ENCODE assay signal across 8 cellular contexts in genomic region chr11:17077240-17077519, GRCh38. TPM values are rescaled to one million over a fixed set of nuclear protein-coding genes. Genes with fewer than 3 reads are reported as not detected.
DNase-seq lines count a peak whose midpoint lies in the region; ATAC-seq and TF ChIP-seq lines count a peak whose summit lies in the region.

No MANE protein-coding gene starts in this region.

- no peaks in the 10 kb centered on the region for H3K9me2 ChIP-seq in hepatocyte (replicated peaks; ENCODE audit: insufficient read depth)

- peaks cover 9% of the 10 kb centered on the region for H4K20me1 ChIP-seq in hepatocyte (ENCODE audit: insufficient read depth, poor library complexity, severe bottlenecking)

- peak overlapping the region; percentile 93 for H3K4me3 Mint-ChIP-seq in activated naive CD4-positive, alpha-beta T cell treated with anti-CD3 and anti-CD28 coated beads for 36 hours
- peak overlapping the region; percentile 98 for H3K4me3 Mint-ChIP-seq in activated naive CD8-positive, alpha-beta T cell

- H3K27me3 Mint-ChIP-seq in activated naive CD4-positive, alpha-beta T cell treated with anti-CD3 and anti-CD28 coated beads for 36 hours (ENCODE audit: low read depth), result no peaks in the 10 kb centered on the region
- no peaks in the 10 kb centered on the region for H3K27me3 Mint-ChIP-seq in activated naive CD8-positive, alpha-beta T cell

- peaks cover 54% of the 10 kb centered on the region for H3K36me3 Mint-ChIP-seq in activated naive CD4-positive, alpha-beta T cell treated with anti-CD3 and anti-CD28 coated beads for 36 hours (ENCODE audit: low read depth)
- H3K36me3 Mint-ChIP-seq in activated naive CD8-positive, alpha-beta T cell, result peaks cover 25% of the 10 kb centered on the region

- H3K27ac ChIP-seq in hepatocyte, result peak overlapping the region; percentile 88

- CTCF ChIA-PET in activated naive CD4-positive, alpha-beta T cell treated with anti-CD3 and anti-CD28 coated beads for 36 hours (lab: Charles Lee), result interaction anchor here (0.6 to 2.4 kb wide), 2 partner anchors 198 to 257 kb away, joined by 6 to 7 read pairs; no protein-coding TSS in a partner anchor

- peaks cover 27% of the 10 kb centered on the region for H3K4me1 Mint-ChIP-seq in activated naive CD4-positive, alpha-beta T cell treated with anti-CD3 and anti-CD28 coated beads for 36 hours (ENCODE audit: low read depth)
- peaks cover 28% of the 10 kb centered on the region for H3K4me1 Mint-ChIP-seq in activated naive CD8-positive, alpha-beta T cell (ENCODE audit: low read depth)

- DNase-seq in activated naive CD4-positive, alpha-beta T cell treated with anti-CD3 and anti-CD28 coated beads for 36 hours, result no peak
- no peak for DNase-seq in activated naive CD4-positive, alpha-beta T cell (lab: John Stamatoyannopoulos, UW)
- DNase-seq in hepatocyte (ENCODE audit: low spot score) (no peak), Ammon's horn (ENCODE audit: low spot score) (no peak)
- peak; percentile 7 to 17 for DNase-seq in stimulated activated CD8-positive, alpha-beta memory T cell treated with anti-CD3 and anti-CD28 coated beads, Interleukin-4, amount 100 ng/mL, for 1 hour (ENCODE audit: low read depth in 2 of 2, low spot score in 1 of 2)
- DNase-seq in effector CD4-positive, alpha-beta T cell, result no peak

- peak overlapping the region; percentile 76 for H3K4me3 ChIP-seq in hepatocyte

- peak; percentile 8 for ATAC-seq in HG03139 (IDR thresholded peaks at IDR 0.05; ENCODE audit: unreplicated experiment)

- H3K9me3 ChIP-seq in hepatocyte (ENCODE audit: low read depth), result no peaks in the 10 kb centered on the region

- H3K27me3 ChIP-seq in hepatocyte, result no peaks in the 10 kb centered on the region

- H3K9me3 Mint-ChIP-seq in activated naive CD4-positive, alpha-beta T cell treated with anti-CD3 and anti-CD28 coated beads for 36 hours, result no peaks in the 10 kb centered on the region
- H3K9me3 Mint-ChIP-seq in activated naive CD8-positive, alpha-beta T cell (ENCODE audit: low read depth), result no peaks in the 10 kb centered on the region

- peaks cover 26% of the 10 kb centered on the region for H3K79me2 ChIP-seq in hepatocyte

- peaks cover 17% of the 10 kb centered on the region for H3K4me1 ChIP-seq in hepatocyte (ENCODE audit: insufficient read depth)

- H3K36me3 ChIP-seq in hepatocyte (replicated peaks; ENCODE audit: insufficient read depth, low read depth), result no peaks in the 10 kb centered on the region

- 2% methylated on average over 20 of the region's 20 CpGs for WGBS in hepatocyte (ENCODE audit: low lambda C conversion rate, missing lambda C conversion rate)

- peak overlapping the region; percentile 42 for H2AFZ ChIP-seq in hepatocyte

- H3K4me2 ChIP-seq in hepatocyte, result peak overlapping the region; percentile 99

- peak overlapping the region; percentile 97 for H3K27ac Mint-ChIP-seq in activated naive CD4-positive, alpha-beta T cell treated with anti-CD3 and anti-CD28 coated beads for 36 hours
- peak overlapping the region; percentile 99 for H3K27ac Mint-ChIP-seq in activated naive CD8-positive, alpha-beta T cell

- intact Hi-C loops in activated naive CD4-positive, alpha-beta T cell treated with anti-CD3 and anti-CD28 coated beads for 36 hours (cut with micrococcal nuclease), result loop anchor here (1.0 to 5.0 kb wide), 12 partner anchors 62 to 1315 kb away; partner anchors contain the start of genes C11orf58, LDHA, NCR3LG1 and PLEKHA7

- no peak for TF ChIP-seq CTCF in hepatocyte (IDR thresholded peaks at IDR 0.05; ENCODE audit: poor library complexity)

RNA-seq across cellular contexts. Expression of gene RPS13, which starts 0.3 kb away (rescaled TPM):
- 1,000 to 10,000 TPM; 2,045 to 2,099 TPM for total RNA-seq in activated naive CD4-positive, alpha-beta T cell treated with anti-CD3 and anti-CD28 coated beads for 36 hours
- 1,042 and 1,135 TPM in 2 replicates for total RNA-seq in hepatocyte
- polyA plus RNA-seq in hepatocyte, result 567 and 644 TPM in 2 replicates

Comparison
In these comparisons a context has a peak if more than half of its experiments do, and no peak if none do; other contexts are left out.
1. DNase-seq: peak in stimulated activated CD8-positive, alpha-beta memory T cell treated with anti-CD3 and anti-CD28 coated beads, Interleukin-4, amount 100 ng/mL, for 1 hour (2 of 2); none in activated naive CD4-positive, alpha-beta T cell treated with anti-CD3 and anti-CD28 coated beads for 36 hours (single experiment), activated naive CD4-positive, alpha-beta T cell (0 of 4), hepatocyte (single experiment), effector CD4-positive, alpha-beta T cell (single experiment) and Ammon's horn (single experiment).